ENCODE assay signal across 20 cellular contexts in genomic region chr13:67792151-67792665, GRCh38.
DNase-seq lines count a peak whose midpoint lies in the region; ATAC-seq, FAIRE-seq and TF ChIP-seq lines count a peak whose summit lies in the region.
"Had no signal": no experiment of that assay in that cellular context is flagged by ENCODE, and none has a peak within 500 bp of the region (broad histone marks: within the 10 kb centered on the region; RNA-seq: fewer than 3 reads in every experiment).

No MANE protein-coding gene starts in this region.

- TF ChIP-seq RAD21 in neural cell (conservative IDR thresholded peaks at IDR 0.05), result no peak

- H3K9me2 ChIP-seq in neural cell (ENCODE audit: insufficient read depth, low read length), result no peaks in the 10 kb centered on the region

- no peak for ATAC-seq in HG02610 (IDR thresholded peaks at IDR 0.05; ENCODE audit: unreplicated experiment)
- ATAC-seq: left lobe of liver, Panc1, T-helper 17 cell had no signal

- TF ChIP-seq EP300 in neural cell (conservative IDR thresholded peaks at IDR 0.05; ENCODE audit: poor library complexity, severe bottlenecking), result peak; percentile 12

- no peak overlapping the region for H3K27ac ChIP-seq in neural cell (ENCODE audit: low read length)
- H3K27ac ChIP-seq: brain microvascular endothelial cell, tibial artery had no signal

- no peaks in the 10 kb centered on the region for H3F3A ChIP-seq in neural cell (ENCODE audit: insufficient read depth, low read length, poor library complexity, severe bottlenecking)

- H2AFZ ChIP-seq in neural cell (ENCODE audit: low read depth, low read length), result no peak overlapping the region

- peak in 2 of 3 experiments; percentile 26 to 84 for DNase-seq in NCI-H1417 (lab: John Stamatoyannopoulos, UW)
- peak; percentile 43 for DNase-seq in NCI-H774 (lab: John Stamatoyannopoulos, UW)
- DNase-seq in SKM-1 treated with dmso at 0.1 percent for 144 hours (lab: John Stamatoyannopoulos, UW; ENCODE audit: unreplicated experiment), result no peak
- no peak for DNase-seq in activated CD4-positive, alpha-beta T cell treated with anti-CD3 and anti-CD28 coated beads for 1 hour
- DNase-seq: activated CD4-positive, alpha-beta T cell treated with anti-CD3 and anti-CD28 coated beads, Interleukin-2, amount 10 ng/mL, durations not matched to agents 7 days and 5 days; activated naive CD8-positive, alpha-beta T cell treated with anti-CD3 and anti-CD28 coated beads, Interleukin-2, amount 10 ng/mL, durations not matched to agents 7 days and 5 days; brain microvascular endothelial cell; cortex of kidney; NCI-H2029 treated with DMSO at 0.1 percent for 48 hours; nephron progenitor cell; stimulated activated CD4-positive, alpha-beta T cell treated with anti-CD3 and anti-CD28 coated beads, Interleukin-1b, Interleukin-23, amount 100 ng/mL, for 48 hours; stimulated activated naive CD4-positive, alpha-beta T cell treated with Interleukin-2 at 50 U/mL for 16 hours; T-helper 17 cell; tibial artery had no signal

- H3K27me3 ChIP-seq in neural cell (ENCODE audit: insufficient read depth, low read depth, low read length), result no peaks in the 10 kb centered on the region
- H3K27me3 ChIP-seq: brain microvascular endothelial cell, tibial artery had no signal

- H3K79me2 ChIP-seq in neural cell (replicated peaks; ENCODE audit: insufficient read depth, low read length), result no peaks in the 10 kb centered on the region

- H3K9me3 ChIP-seq in neural cell (ENCODE audit: low read length), result no peaks in the 10 kb centered on the region
- H3K9me3 ChIP-seq: tibial artery had no signal

- no peaks in the 10 kb centered on the region for H4K20me1 ChIP-seq in neural cell (ENCODE audit: insufficient read depth)

- H3K4me2 ChIP-seq in neural cell (ENCODE audit: low read length), result no peak overlapping the region

- peak; percentile 15 for FAIRE-seq in G401.6 (lab: Jason Lieb, UNC)
- FAIRE-seq: GM18507 had no signal

- H3K4me3 ChIP-seq in neural cell (ENCODE audit: low read length), result no peak overlapping the region
- H3K4me3 ChIP-seq: tibial artery had no signal

- TF ChIP-seq CTCF in neural cell (IDR thresholded peaks at IDR 0.05; ENCODE audit: poor library complexity, severe bottlenecking), result no peak

- no peaks in the 10 kb centered on the region for H3K36me3 ChIP-seq in neural cell (ENCODE audit: insufficient read depth, low read length)
- H3K36me3 ChIP-seq: brain microvascular endothelial cell, tibial artery had no signal

- no peak overlapping the region for H3K9ac ChIP-seq in neural cell (ENCODE audit: low read length)

TF ChIP-seq in neural cell, 6 proteins besides CTCF, POLR2A, EP300 and RAD21:
- TF ChIP-seq SMC3 (conservative IDR thresholded peaks at IDR 0.05; ENCODE audit: poor library complexity) (no peak), EZH2 (IDR thresholded peaks at IDR 0.05; ENCODE audit: borderline replicate concordance, insufficient read depth, low read length, poor library complexity, severe bottlenecking) (no peak), MXI1 (conservative IDR thresholded peaks at IDR 0.05; ENCODE audit: poor library complexity, severe bottlenecking) (no peak), POLR2AphosphoS5 (IDR thresholded peaks at IDR 0.05) (no peak)
TF ChIP-seq in neural cell: peak in this region for 0.

Comparison
In these comparisons a context has a peak if more than half of its experiments do, and no peak if none do; other contexts are left out.
1. DNase-seq: peak in NCI-H1417 (2 of 3) and NCI-H774 (single experiment); none in SKM-1 treated with dmso at 0.1 percent for 144 hours (single experiment) and activated CD4-positive, alpha-beta T cell treated with anti-CD3 and anti-CD28 coated beads for 1 hour (single experiment).